In the genomic region with DNA sequence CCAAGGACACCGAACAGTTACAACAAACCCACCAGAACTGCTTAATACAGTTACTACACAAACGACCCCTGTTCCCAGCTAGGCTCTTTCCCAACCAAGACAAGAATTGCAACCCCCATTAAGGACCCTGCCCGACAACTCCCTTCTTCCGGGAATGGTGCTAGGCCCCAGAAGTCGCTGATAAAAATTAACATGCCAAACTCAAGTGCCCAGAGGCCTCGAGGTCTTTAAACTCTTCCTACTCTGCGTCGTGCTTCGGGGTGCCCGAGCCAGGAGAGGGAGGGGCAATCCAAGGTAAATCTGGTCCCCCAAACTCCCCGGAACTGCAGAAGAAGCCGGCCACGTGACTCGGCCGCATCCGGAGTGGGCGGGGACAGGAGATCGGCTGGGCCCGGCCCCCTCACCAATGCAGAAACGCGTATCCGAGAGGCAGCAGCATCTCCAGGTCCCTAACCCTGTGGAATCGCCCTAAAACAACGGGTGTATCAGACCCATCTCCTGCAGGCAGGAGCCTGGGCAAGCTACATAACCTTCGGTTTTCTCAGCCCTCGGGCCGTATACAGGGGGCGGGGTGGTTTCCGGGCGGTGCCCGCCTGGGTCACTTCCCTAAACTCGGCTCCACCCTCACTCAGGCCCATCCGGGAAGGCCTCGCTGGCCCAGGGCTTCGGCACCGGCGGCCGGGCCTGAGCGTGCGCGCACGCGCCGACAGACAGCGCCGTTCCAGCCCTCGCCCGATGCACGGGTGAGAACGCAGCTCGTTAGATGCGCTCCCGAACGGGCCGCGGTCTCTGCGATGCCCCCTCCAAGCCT, we compare ENCODE assay signal across 8 cellular contexts. TPM values are rescaled to one million over a fixed set of nuclear protein-coding genes. Genes with fewer than 3 reads are reported as not detected.
DNase-seq lines count a peak whose midpoint lies in the region; ATAC-seq, FAIRE-seq and TF ChIP-seq lines count a peak whose summit lies in the region.

No MANE protein-coding gene starts in this region.

- H3K27ac ChIP-seq in keratinocyte (ENCODE audit: control insufficient read depth, insufficient read depth, low read length): peak overlapping the region; percentile 50

- H2AFZ ChIP-seq in keratinocyte (ENCODE audit: control insufficient read depth, low read length): no peak overlapping the region

- peaks cover 45% of the 10 kb centered on the region for H4K20me1 ChIP-seq in keratinocyte (ENCODE audit: control insufficient read depth, extremely low read depth, insufficient read depth, low read length)

- CTCF ChIA-PET in activated B cell treated with CpG ODN at 0.5 μM for 24 hours (lab: Charles Lee): no interaction called here

- FAIRE-seq in keratinocyte (lab: Jason Lieb, UNC): no peak

- ATAC-seq in GM21737 (IDR thresholded peaks at IDR 0.05; ENCODE audit: unreplicated experiment) (peak; percentile 27), activated B cell treated with CpG ODN at 0.5 μM for 24 hours (ENCODE audit: low read depth) (peak; percentile 22), GM19467 (IDR thresholded peaks at IDR 0.05; ENCODE audit: unreplicated experiment) (no peak)

- H3K4me2 ChIP-seq in keratinocyte (ENCODE audit: control insufficient read depth, extremely low read depth, insufficient read depth, low read depth, low read length): peak overlapping the region; percentile 100

- peak overlapping the region; percentile 92 for H3K4me3 Mint-ChIP-seq in activated B cell treated with CpG ODN at 0.5 μM for 24 hours

- H3K27me3 Mint-ChIP-seq in activated B cell treated with CpG ODN at 0.5 μM for 24 hours: no peaks in the 10 kb centered on the region

- H3K27me3 ChIP-seq in keratinocyte (ENCODE audit: control insufficient read depth, extremely low read depth, insufficient read depth, low read length): no peaks in the 10 kb centered on the region

- H3K9ac ChIP-seq in keratinocyte (ENCODE audit: control insufficient read depth, extremely low read depth, insufficient read depth, low read length): peak overlapping the region; percentile 83

- peak overlapping the region; percentile 93 for H3K27ac Mint-ChIP-seq in activated B cell treated with CpG ODN at 0.5 μM for 24 hours

- TF ChIP-seq CTCF in activated B cell treated with CpG ODN at 0.5 μM for 24 hours (IDR thresholded peaks at IDR 0.05) (no peak), cardiac fibroblast (IDR thresholded peaks at IDR 0.05; ENCODE audit: low read depth, low read length) (no peak), keratinocyte (optimal IDR thresholded peaks at IDR 0.05 in 1 of 3, IDR thresholded peaks at IDR 0.05 in 1 of 3, conservative IDR thresholded peaks at IDR 0.05 in 1 of 3; ENCODE audit: extremely low read depth in 1 of 3, insufficient read depth in 2 of 3, low read length in 3 of 3) (no peak)

- POLR2A ChIA-PET in activated B cell treated with CpG ODN at 0.5 μM for 24 hours (lab: Charles Lee): interaction anchor here (0.6 to 7.1 kb wide), 16 partner anchors 8 to 1041 kb away, joined by 3 to 340 read pairs (median 4); a partner anchor contains a TSS

- H3K4me3 ChIP-seq in cardiac fibroblast (replicated peaks in 1 of 2; ENCODE audit: low read depth in 2 of 2, low read length in 2 of 2) (peak overlapping the region; percentile 92 to 99), keratinocyte (ENCODE audit: control insufficient read depth in 2 of 3, extremely low read depth in 1 of 3, insufficient read depth in 2 of 3, low read depth in 1 of 3, low read length in 3 of 3) (peak overlapping the region; percentile 83 to 96 (median 91))

- H3K79me2 ChIP-seq in keratinocyte (ENCODE audit: control insufficient read depth, insufficient read depth, low read length): peaks cover 56% of the 10 kb centered on the region

- intact Hi-C loops in activated B cell treated with CpG ODN at 0.5 μM for 24 hours (cut with micrococcal nuclease): loop anchor here (1.0 to 5.0 kb wide), 3 partner anchors 195 to 740 kb away; a partner anchor contains a TSS

- H3K36me3 Mint-ChIP-seq in activated B cell treated with CpG ODN at 0.5 μM for 24 hours (ENCODE audit: low read depth): peaks cover 58% of the 10 kb centered on the region

- DNase-seq in DMS53 (lab: John Stamatoyannopoulos, UW) (peak; percentile 88), NCI-H1092 (lab: John Stamatoyannopoulos, UW) (peak; percentile 53), activated B cell treated with CpG ODN at 0.5 μM for 24 hours (peak; percentile 77), cardiac fibroblast (ENCODE audit: low read depth in 2 of 2) (peak; percentile 68 to 73), keratinocyte (ENCODE audit: low read depth, low spot score) (no peak)
- peak; percentile 76 for DNase-seq in stimulated activated CD4-positive, alpha-beta T cell treated with anti-CD3 and anti-CD28 coated beads, Interleukin-12 subunit alpha, Interleukin-12 subunit beta, amount 100 ng/mL, for 4 hours

- peaks cover 35 to 43% of the 10 kb centered on the region in 2 experiments for H3K36me3 ChIP-seq in keratinocyte (ENCODE audit: control insufficient read depth in 2 of 2, extremely low read depth in 1 of 2, insufficient read depth in 2 of 2, low read length in 2 of 2)

- peaks cover 66% of the 10 kb centered on the region for H3K4me1 Mint-ChIP-seq in activated B cell treated with CpG ODN at 0.5 μM for 24 hours

- H3K9me1 ChIP-seq in keratinocyte (ENCODE audit: control insufficient read depth, extremely low read depth, insufficient read depth, low read length): peaks cover 7% of the 10 kb centered on the region

- H3K9me3 ChIP-seq in keratinocyte (ENCODE audit: control insufficient read depth, low read depth, low read length): no peaks in the 10 kb centered on the region

- no peaks in the 10 kb centered on the region for H3K9me3 Mint-ChIP-seq in activated B cell treated with CpG ODN at 0.5 μM for 24 hours

- H3K4me1 ChIP-seq in keratinocyte (ENCODE audit: control insufficient read depth, extremely low read depth, insufficient read depth, low read length): peaks cover 28% of the 10 kb centered on the region

- dilution Hi-C loops in keratinocyte (cut with MboI; ENCODE audit: extremely low pct_ligation_motif_present, low sequenced_read_pairs): no loop called here

RNA-seq across cellular contexts. Expression of a gene that starts 1.1 kb away (rescaled TPM):
- total RNA-seq in activated B cell treated with CpG ODN at 0.5 μM for 24 hours: 1,079 and 1,089 TPM in 2 replicates
- polyA plus RNA-seq in keratinocyte: 571 to 1,860 TPM (median 1,236 TPM) in 3 replicates
- polyA plus RNA-seq in keratinocyte (2011; ENCODE audit: low read depth): 666 TPM
- 1,327 and 1,969 TPM in 2 replicates for polyA plus RNA-seq in keratinocyte (2011; cell fraction: cytosol; rRNA removed)
- 923 and 954 TPM in 2 replicates for polyA plus RNA-seq in keratinocyte (2011; cell fraction: nucleus; rRNA removed)
- 653 and 1,356 TPM in 2 replicates for polyA plus RNA-seq in keratinocyte (2012; ENCODE audit: low replicate concordance)
- 1,488 to 1,745 TPM (median 1,639 TPM) in 3 replicates for polyA minus RNA-seq in keratinocyte
- polyA minus RNA-seq in keratinocyte (2011; cell fraction: cytosol; rRNA and poly(A)+ RNA removed): 1,134 TPM
- 407 and 633 TPM in 2 replicates for polyA minus RNA-seq in keratinocyte (2011; cell fraction: nucleus; rRNA and poly(A)+ RNA removed)

RNA-seq across cellular contexts. Expression of a gene that starts 3.3 kb away (rescaled TPM):
- 73.8 and 83.1 TPM in 2 replicates for total RNA-seq in activated B cell treated with CpG ODN at 0.5 μM for 24 hours
- 24.7 to 34.4 TPM (median 28.0 TPM) in 3 replicates for polyA plus RNA-seq in keratinocyte
- polyA plus RNA-seq in keratinocyte (2011; ENCODE audit: low read depth): 11.3 TPM
- 14.1 and 17.2 TPM in 2 replicates for polyA plus RNA-seq in keratinocyte (2011; cell fraction: cytosol; rRNA removed)
- 77.4 and 79.1 TPM in 2 replicates for polyA plus RNA-seq in keratinocyte (2011; cell fraction: nucleus; rRNA removed)
- 28.3 and 40.9 TPM in 2 replicates for polyA plus RNA-seq in keratinocyte (2012; ENCODE audit: low replicate concordance)
- 16.0 to 61.7 TPM (median 18.2 TPM) in 3 replicates for polyA minus RNA-seq in keratinocyte
- 22.1 TPM for polyA minus RNA-seq in keratinocyte (2011; cell fraction: cytosol; rRNA and poly(A)+ RNA removed)
- 17.1 and 19.7 TPM in 2 replicates for polyA minus RNA-seq in keratinocyte (2011; cell fraction: nucleus; rRNA and poly(A)+ RNA removed)

RNA-seq across cellular contexts. Expression of a gene that starts 15.7 kb away (rescaled TPM):
- 3.8 and 6.3 TPM in 2 replicates for total RNA-seq in activated B cell treated with CpG ODN at 0.5 μM for 24 hours
- polyA plus RNA-seq in keratinocyte: 4.6 to 13.6 TPM (median 4.8 TPM) in 3 replicates
- 0.44 TPM for polyA plus RNA-seq in keratinocyte (2011; ENCODE audit: low read depth)
- 1.8 and 2.3 TPM in 2 replicates for polyA plus RNA-seq in keratinocyte (2011; cell fraction: cytosol; rRNA removed)
- polyA plus RNA-seq in keratinocyte (2011; cell fraction: nucleus; rRNA removed): 36.8 and 56.7 TPM in 2 replicates
- polyA plus RNA-seq in keratinocyte (2012; ENCODE audit: low replicate concordance): 2.8 and 2.9 TPM in 2 replicates
- polyA minus RNA-seq in keratinocyte: 3.7 to 5.9 TPM (median 5.7 TPM) in 3 replicates
- polyA minus RNA-seq in keratinocyte (2011; cell fraction: cytosol; rRNA and poly(A)+ RNA removed): not detected
- 3.3 and 3.5 TPM in 2 replicates for polyA minus RNA-seq in keratinocyte (2011; cell fraction: nucleus; rRNA and poly(A)+ RNA removed)

RNA-seq across cellular contexts. Expression of a gene that starts 22.7 kb away (rescaled TPM):
- 0.59 and 0.93 TPM in 2 replicates for total RNA-seq in activated B cell treated with CpG ODN at 0.5 μM for 24 hours
- polyA plus RNA-seq in keratinocyte: not detected in 3 replicates
- not detected for polyA plus RNA-seq in keratinocyte (2011; ENCODE audit: low read depth)
- polyA plus RNA-seq in keratinocyte (2011; cell fraction: cytosol; rRNA removed): not detected in 2 replicates
- not detected in 2 replicates for polyA plus RNA-seq in keratinocyte (2011; cell fraction: nucleus; rRNA removed)
- polyA plus RNA-seq in keratinocyte (2012; ENCODE audit: low replicate concordance): not detected in 2 replicates
- polyA minus RNA-seq in keratinocyte: not detected in 3 replicates
- polyA minus RNA-seq in keratinocyte (2011; cell fraction: cytosol; rRNA and poly(A)+ RNA removed): not detected
- not detected in 2 replicates for polyA minus RNA-seq in keratinocyte (2011; cell fraction: nucleus; rRNA and poly(A)+ RNA removed)

RNA-seq across cellular contexts. Expression of a gene that starts 23.1 kb away (rescaled TPM):
- total RNA-seq in activated B cell treated with CpG ODN at 0.5 μM for 24 hours: 0.37 and 1.0 TPM in 2 replicates
- polyA plus RNA-seq in keratinocyte: 0.12 to 0.44 TPM (median 0.15 TPM) in 3 replicates
- polyA plus RNA-seq in keratinocyte (2011; ENCODE audit: low read depth): 0.39 TPM
- 0.04 and 0.08 TPM in 2 replicates for polyA plus RNA-seq in keratinocyte (2011; cell fraction: cytosol; rRNA removed)
- polyA plus RNA-seq in keratinocyte (2011; cell fraction: nucleus; rRNA removed): 0.84 and 1.2 TPM in 2 replicates
- polyA plus RNA-seq in keratinocyte (2012; ENCODE audit: low replicate concordance): 0.21 and 0.93 TPM in 2 replicates
- 0.79 TPM in 1 of 3 replicates, not detected in the others for polyA minus RNA-seq in keratinocyte
- polyA minus RNA-seq in keratinocyte (2011; cell fraction: cytosol; rRNA and poly(A)+ RNA removed): not detected
- polyA minus RNA-seq in keratinocyte (2011; cell fraction: nucleus; rRNA and poly(A)+ RNA removed): 0.47 TPM in 1 of 2 replicates, not detected in the other
